ENCODE assay signal across 29 cellular contexts in the genomic region with DNA sequence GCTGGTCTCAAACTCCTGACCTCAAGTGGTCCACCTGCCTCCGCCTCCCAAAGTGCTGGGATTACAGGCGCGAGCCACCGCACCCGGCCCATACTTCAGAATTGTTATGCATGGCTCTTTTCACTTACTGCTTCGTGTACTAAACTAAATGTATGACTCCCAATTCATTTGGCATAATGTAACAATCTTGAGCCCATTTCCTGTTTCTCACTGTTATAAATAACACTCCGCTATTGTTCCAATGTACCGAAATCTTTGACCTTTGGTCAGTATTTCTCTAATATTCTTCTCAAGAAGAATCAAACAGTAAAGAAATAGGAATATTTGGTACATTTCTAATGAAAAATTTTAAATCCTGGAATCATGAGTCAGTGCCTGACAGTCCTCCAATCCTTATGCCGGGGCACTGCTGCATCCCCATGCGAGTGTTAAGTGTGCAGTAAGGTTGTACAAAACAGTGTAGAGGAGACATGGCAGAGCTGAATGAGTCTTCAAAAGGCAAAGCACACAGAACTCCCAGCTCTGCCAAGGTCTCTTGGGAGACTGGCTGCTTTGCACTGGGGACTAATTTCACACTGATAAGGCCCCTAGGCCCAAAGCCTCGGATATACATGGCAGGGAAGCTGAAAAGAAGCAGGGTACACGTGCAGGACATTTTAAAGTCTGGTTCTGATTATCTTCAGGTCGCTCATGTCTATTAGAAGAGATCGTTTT. TPM values are rescaled to one million over a fixed set of nuclear protein-coding genes. Genes with fewer than 3 reads are reported as not detected.
DNase-seq lines count a peak whose midpoint lies in the region; ATAC-seq and TF ChIP-seq lines count a peak whose summit lies in the region.
"Had no signal": no experiment of that assay in that cellular context is flagged by ENCODE, and none has a peak within 500 bp of the region (broad histone marks: within the 10 kb centered on the region; RNA-seq: fewer than 3 reads in every experiment).

No MANE protein-coding gene starts in this region.

- H3K4me1 ChIP-seq in BE2C = no peaks in the 10 kb centered on the region; the same call in 1 of the 2 replicates
- H3K4me1 ChIP-seq: Peyer's patch, SJCRH30 had no signal

- peak; percentile 54 for DNase-seq in BE2C
- DNase-seq in Right ventricle myocardium superior = no peak
- DNase-seq in nephron progenitor cell = no peak
- DNase-seq in NCI-H1092 treated with DMSO at 0.1 percent for 48 hours (lab: John Stamatoyannopoulos, UW) = no peak
- no peak for DNase-seq in DMS53 (lab: John Stamatoyannopoulos, UW)
- DNase-seq: activated CD4-positive, alpha-beta memory T cell treated with anti-CD3 and anti-CD28 coated beads for 36 hours; activated CD4-positive, CD25-positive, alpha-beta regulatory T cell treated with anti-CD3 and anti-CD28 coated beads, Interleukin-2, amount 50 U/mL, for 72 hours; activated CD8-positive, alpha-beta memory T cell treated with anti-CD3 and anti-CD28 coated beads, Interleukin-2, amount 50 U/mL, for 4 hours; activated naive CD4-positive, alpha-beta T cell treated with anti-CD3 and anti-CD28 coated beads, Interleukin-2, amount 10 ng/mL, durations not matched to agents 7 days and 5 days; amniotic stem cell; CD8-positive, alpha-beta memory T cell; DMS153; NCI-H1105; NCI-H2029 treated with DMSO at 0.1 percent for 48 hours; NCI-H2227 treated with DMSO at 0.1 percent for 48 hours; NCI-H69; Peyer's patch; SJCRH30; stimulated activated CD4-positive, alpha-beta T cell treated with anti-CD3 and anti-CD28 coated beads, Interleukin-12 subunit alpha, Interleukin-12 subunit beta, amount 100 ng/mL, for 4 hours; stimulated activated CD4-positive, alpha-beta T cell treated with anti-CD3 and anti-CD28 coated beads, Interleukin-4, amount 100 ng/mL, for 1 hour had no signal

- H3K27me3 ChIP-seq in BE2C = no peaks in the 10 kb centered on the region
- H3K27me3 ChIP-seq: gastroesophageal sphincter, neural progenitor cell, Peyer's patch, SJCRH30 had no signal

- ATAC-seq in Right ventricle myocardium superior (ENCODE audit: poor library complexity) (peak; percentile 84), HG02642 (IDR thresholded peaks at IDR 0.05; ENCODE audit: poor library complexity, unreplicated experiment) (no peak)
- ATAC-seq in stimulated activated memory B cell treated with anti-CD40 and anti-IgM and Interleukin-4, amounts not matched to agents 10 μg/mL and 1 μg/mL and 100 μg/mL, for 72 hours = no peak
- ATAC-seq: gastroesophageal sphincter had no signal

- H3K27ac ChIP-seq in angular gyrus (ENCODE audit: low read depth, low read length) = peak overlapping the region; percentile 6
- H3K27ac ChIP-seq: neural progenitor cell, Peyer's patch, SJCRH30 had no signal

- peak overlapping the region; percentile 9 for H3K27ac Mint-ChIP-seq in nephron progenitor cell
- no peak overlapping the region for H3K27ac Mint-ChIP-seq in stimulated activated memory B cell treated with anti-CD40 and anti-IgM and Interleukin-4, amounts not matched to agents 10 μg/mL and 1 μg/mL and 100 μg/mL, for 72 hours
- H3K27ac Mint-ChIP-seq: activated CD4-positive, alpha-beta memory T cell treated with anti-CD3 and anti-CD28 coated beads for 36 hours; activated naive CD4-positive, alpha-beta T cell treated with anti-CD3 and anti-CD28 coated beads, Interleukin-2, amount 10 ng/mL, durations not matched to agents 7 days and 5 days; activated T-helper 1 cell treated with anti-CD3 and anti-CD28 coated beads, Interleukin-12 subunit alpha, Interleukin-12 subunit beta, Interleukin-2, Interleukin-4 antibody, amounts not matched to agents 30 ng/mL and 10 ng/mL and 1 ng/mL, durations not matched to agents 14 hours and 24 hours and 36 hours; dendritic cell treated with granulocyte-macrophage colony-stimulating factor and Interleukin-4, amounts not matched to agents 40 ng/mL and 50 ng/mL, for 4 days; stimulated activated effector memory CD8-positive, alpha-beta T cell treated with anti-CD3 and anti-CD28 coated beads, Interleukin-12 subunit alpha, Interleukin-12 subunit beta, amount 100 ng/mL, for 72 hours; T-helper 1 cell treated with Interleukin-12 subunit alpha and Interleukin-12 subunit beta and Interleukin-4 antibody, amounts not matched to agents 30 μg/mL and 1 μg/mL, for 36 hours had no signal

- intact Hi-C loops in Right ventricle myocardium superior (cut with DNase I) = no loop called here

- H3K36me3 Mint-ChIP-seq in nephron progenitor cell (ENCODE audit: low read depth) = peaks cover 62% of the 10 kb centered on the region
- peaks cover 29% of the 10 kb centered on the region for H3K36me3 Mint-ChIP-seq in stimulated activated memory B cell treated with anti-CD40 and anti-IgM and Interleukin-4, amounts not matched to agents 10 μg/mL and 1 μg/mL and 100 μg/mL, for 72 hours
- H3K36me3 Mint-ChIP-seq: activated CD4-positive, alpha-beta memory T cell treated with anti-CD3 and anti-CD28 coated beads for 36 hours; activated naive CD4-positive, alpha-beta T cell treated with anti-CD3 and anti-CD28 coated beads, Interleukin-2, amount 10 ng/mL, durations not matched to agents 7 days and 5 days; stimulated activated effector memory CD8-positive, alpha-beta T cell treated with anti-CD3 and anti-CD28 coated beads, Interleukin-12 subunit alpha, Interleukin-12 subunit beta, amount 100 ng/mL, for 72 hours had no signal

- no peak overlapping the region for H3K4me3 Mint-ChIP-seq in nephron progenitor cell
- H3K4me3 Mint-ChIP-seq in stimulated activated memory B cell treated with anti-CD40 and anti-IgM and Interleukin-4, amounts not matched to agents 10 μg/mL and 1 μg/mL and 100 μg/mL, for 72 hours = no peak overlapping the region
- H3K4me3 Mint-ChIP-seq: activated CD4-positive, alpha-beta memory T cell treated with anti-CD3 and anti-CD28 coated beads for 36 hours; activated naive CD4-positive, alpha-beta T cell treated with anti-CD3 and anti-CD28 coated beads, Interleukin-2, amount 10 ng/mL, durations not matched to agents 7 days and 5 days; activated T-helper 1 cell treated with anti-CD3 and anti-CD28 coated beads, Interleukin-12 subunit alpha, Interleukin-12 subunit beta, Interleukin-2, Interleukin-4 antibody, amounts not matched to agents 30 ng/mL and 10 ng/mL and 1 ng/mL, durations not matched to agents 14 hours and 24 hours and 36 hours; CD8-positive, alpha-beta memory T cell; dendritic cell treated with granulocyte-macrophage colony-stimulating factor and Interleukin-4, amounts not matched to agents 40 ng/mL and 50 ng/mL, for 4 days; neural progenitor cell; stimulated activated effector memory CD8-positive, alpha-beta T cell treated with anti-CD3 and anti-CD28 coated beads, Interleukin-12 subunit alpha, Interleukin-12 subunit beta, amount 100 ng/mL, for 72 hours; T-helper 1 cell treated with Interleukin-12 subunit alpha and Interleukin-12 subunit beta and Interleukin-4 antibody, amounts not matched to agents 30 μg/mL and 1 μg/mL, for 36 hours had no signal

- no peaks in the 10 kb centered on the region for H3K27me3 Mint-ChIP-seq in nephron progenitor cell (ENCODE audit: low read depth, poor library complexity)
- H3K27me3 Mint-ChIP-seq in stimulated activated memory B cell treated with anti-CD40 and anti-IgM and Interleukin-4, amounts not matched to agents 10 μg/mL and 1 μg/mL and 100 μg/mL, for 72 hours = no peaks in the 10 kb centered on the region
- H3K27me3 Mint-ChIP-seq: activated CD4-positive, alpha-beta memory T cell treated with anti-CD3 and anti-CD28 coated beads for 36 hours; CD8-positive, alpha-beta memory T cell had no signal

- no peaks in the 10 kb centered on the region for H3K4me1 Mint-ChIP-seq in nephron progenitor cell
- no peaks in the 10 kb centered on the region for H3K4me1 Mint-ChIP-seq in stimulated activated memory B cell treated with anti-CD40 and anti-IgM and Interleukin-4, amounts not matched to agents 10 μg/mL and 1 μg/mL and 100 μg/mL, for 72 hours
- H3K4me1 Mint-ChIP-seq: stimulated activated effector memory CD8-positive, alpha-beta T cell treated with anti-CD3 and anti-CD28 coated beads, Interleukin-12 subunit alpha, Interleukin-12 subunit beta, amount 100 ng/mL, for 72 hours had no signal

- H3K9me3 ChIP-seq in BE2C = no peaks in the 10 kb centered on the region
- H3K9me3 ChIP-seq: gastroesophageal sphincter, Peyer's patch, SJCRH30 had no signal

- TF ChIP-seq CTCF in BE2C (IDR thresholded peaks at IDR 0.05; ENCODE audit: low read depth, low read length) = no peak
- no peak for TF ChIP-seq CTCF in nephron progenitor cell (IDR thresholded peaks at IDR 0.05)

- no peaks in the 10 kb centered on the region for H3K36me3 ChIP-seq in BE2C
- H3K36me3 ChIP-seq: neural progenitor cell had no signal

- no peak overlapping the region for H3K4me3 ChIP-seq in BE2C (ENCODE audit: low read depth, low read length)
- H3K4me3 ChIP-seq: gastroesophageal sphincter, neural progenitor cell, Peyer's patch, SJCRH30 had no signal

- H3K9me3 Mint-ChIP-seq in nephron progenitor cell = no peaks in the 10 kb centered on the region
- H3K9me3 Mint-ChIP-seq in stimulated activated memory B cell treated with anti-CD40 and anti-IgM and Interleukin-4, amounts not matched to agents 10 μg/mL and 1 μg/mL and 100 μg/mL, for 72 hours = no peaks in the 10 kb centered on the region
- H3K9me3 Mint-ChIP-seq: activated CD4-positive, alpha-beta memory T cell treated with anti-CD3 and anti-CD28 coated beads for 36 hours; activated naive CD4-positive, alpha-beta T cell treated with anti-CD3 and anti-CD28 coated beads, Interleukin-2, amount 10 ng/mL, durations not matched to agents 7 days and 5 days; activated T-helper 1 cell treated with anti-CD3 and anti-CD28 coated beads, Interleukin-12 subunit alpha, Interleukin-12 subunit beta, Interleukin-2, Interleukin-4 antibody, amounts not matched to agents 30 ng/mL and 10 ng/mL and 1 ng/mL, durations not matched to agents 14 hours and 24 hours and 36 hours; CD8-positive, alpha-beta memory T cell; dendritic cell treated with granulocyte-macrophage colony-stimulating factor and Interleukin-4, amounts not matched to agents 40 ng/mL and 50 ng/mL, for 4 days; neural progenitor cell; stimulated activated effector memory CD8-positive, alpha-beta T cell treated with anti-CD3 and anti-CD28 coated beads, Interleukin-12 subunit alpha, Interleukin-12 subunit beta, amount 100 ng/mL, for 72 hours; T-helper 1 cell treated with Interleukin-12 subunit alpha and Interleukin-12 subunit beta and Interleukin-4 antibody, amounts not matched to agents 30 μg/mL and 1 μg/mL, for 36 hours had no signal

RNA-seq across cellular contexts. Expression of gene HABP4, which starts 58.4 kb away (rescaled TPM):
- polyA plus RNA-seq in BE2C (2012; ENCODE audit: insufficient read depth, insufficient read length, low read depth) = 13.7 TPM
- total RNA-seq in Right ventricle myocardium superior = 22.8 TPM
